ENCODE assay signal across 8 cellular contexts in the genomic region with DNA sequence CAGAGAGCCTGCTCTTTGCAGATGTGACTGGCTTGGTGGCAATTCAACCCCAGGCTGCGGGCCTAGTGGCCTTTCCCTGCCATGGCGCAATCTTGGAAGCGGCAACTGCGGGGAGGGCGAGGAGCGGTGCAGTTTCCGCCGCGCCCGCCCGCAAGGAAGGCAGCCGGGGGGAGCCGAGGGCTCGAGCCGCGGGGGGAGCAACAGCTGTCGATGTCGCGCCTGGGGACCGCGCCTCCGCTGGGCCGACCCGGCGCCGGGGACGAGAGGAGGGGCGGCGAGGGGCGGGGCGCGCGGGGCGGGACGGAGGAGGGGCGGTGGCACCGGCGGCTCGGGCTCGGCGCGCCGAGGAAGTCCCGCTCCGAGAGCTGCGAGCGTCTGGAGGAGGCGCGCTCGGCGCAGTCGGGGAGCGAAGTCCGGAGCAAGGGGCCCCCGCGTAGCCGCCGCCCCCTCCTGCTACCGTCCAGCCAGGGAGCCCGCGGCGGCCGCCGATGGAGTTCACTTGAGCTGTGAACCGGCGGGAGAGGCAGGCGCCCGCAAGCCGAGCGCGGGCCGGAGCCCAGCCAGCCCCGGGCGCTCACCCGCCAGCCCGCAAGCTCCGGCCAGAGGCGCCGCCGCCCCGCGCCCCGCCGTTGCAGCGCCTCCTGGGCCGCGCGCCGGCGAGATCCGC.
DNase-seq lines count a peak whose midpoint lies in the region; ATAC-seq and TF ChIP-seq lines count a peak whose summit lies in the region.

No MANE protein-coding gene starts in this region.

- no peak overlapping the region for H3K27ac Mint-ChIP-seq in CD14-positive monocyte
- no peak overlapping the region for H3K27ac Mint-ChIP-seq in activated naive CD8-positive, alpha-beta T cell treated with anti-CD3 and anti-CD28 coated beads, Interleukin-2, amount 10 ng/mL, durations not matched to agents 7 days and 5 days

- DNase-seq in CD14-positive monocyte (ENCODE audit: low spot score): no peak
- peak; percentile 38 for DNase-seq in HT-29 (ENCODE audit: low spot score)
- DNase-seq in RKO (ENCODE audit: low spot score): peak; percentile 54
- DNase-seq in activated naive CD8-positive, alpha-beta T cell treated with anti-CD3 and anti-CD28 coated beads, Interleukin-2, amount 10 ng/mL, durations not matched to agents 7 days and 5 days: peak; percentile 63
- DNase-seq in left cardiac atrium: peak; percentile 75
- peak; percentile 77 for DNase-seq in putamen (ENCODE audit: low spot score)

- POLR2A ChIA-PET in activated naive CD8-positive, alpha-beta T cell treated with anti-CD3 and anti-CD28 coated beads, Interleukin-2, amount 10 ng/mL, durations not matched to agents 7 days and 5 days (lab: Charles Lee): interaction anchor here (1.0 to 1.1 kb wide), 2 partner anchors 14 to 46 kb away, joined by 3 to 4 read pairs; no protein-coding TSS in a partner anchor

- no peak for TF ChIP-seq CTCF in CD14-positive monocyte (IDR thresholded peaks at IDR 0.05)

- ATAC-seq in GM19372 (IDR thresholded peaks at IDR 0.05; ENCODE audit: low read depth, unreplicated experiment) (peak; percentile 61), left cardiac atrium (peak; percentile 84 to 89), GM18520 (IDR thresholded peaks at IDR 0.05; ENCODE audit: unreplicated experiment) (no peak)
- peak; percentile 69 for ATAC-seq in activated naive CD8-positive, alpha-beta T cell treated with anti-CD3 and anti-CD28 coated beads, Interleukin-2, amount 10 ng/mL, durations not matched to agents 7 days and 5 days (ENCODE audit: low read depth)

- H3K4me3 Mint-ChIP-seq in CD14-positive monocyte: peak overlapping the region; percentile 74 to 81
- H3K4me3 Mint-ChIP-seq in activated naive CD8-positive, alpha-beta T cell treated with anti-CD3 and anti-CD28 coated beads, Interleukin-2, amount 10 ng/mL, durations not matched to agents 7 days and 5 days: peak overlapping the region; percentile 65

- peaks cover 0 to 4% of the 10 kb centered on the region in 2 donors for H3K36me3 Mint-ChIP-seq in CD14-positive monocyte
- H3K36me3 Mint-ChIP-seq in activated naive CD8-positive, alpha-beta T cell treated with anti-CD3 and anti-CD28 coated beads, Interleukin-2, amount 10 ng/mL, durations not matched to agents 7 days and 5 days: peaks cover 2% of the 10 kb centered on the region

- intact Hi-C loops in CD14-positive monocyte (cut with micrococcal nuclease) (no loop called here), left cardiac atrium (cut with DNase I) (no loop called here)

- peaks cover 14% of the 10 kb centered on the region for H3K4me1 Mint-ChIP-seq in CD14-positive monocyte
- peaks cover 24% of the 10 kb centered on the region for H3K4me1 Mint-ChIP-seq in activated naive CD8-positive, alpha-beta T cell treated with anti-CD3 and anti-CD28 coated beads, Interleukin-2, amount 10 ng/mL, durations not matched to agents 7 days and 5 days

- H3K9me3 Mint-ChIP-seq in CD14-positive monocyte: peaks cover 0 to 13% (median 4%) of the 10 kb centered on the region in 7 donors
- no peaks in the 10 kb centered on the region for H3K9me3 Mint-ChIP-seq in activated naive CD8-positive, alpha-beta T cell treated with anti-CD3 and anti-CD28 coated beads, Interleukin-2, amount 10 ng/mL, durations not matched to agents 7 days and 5 days

- H3K27me3 Mint-ChIP-seq in CD14-positive monocyte (ENCODE audit: low read depth in 3 of 3): peaks cover 44 to 56% (median 47%) of the 10 kb centered on the region in 3 donors
- H3K27me3 Mint-ChIP-seq in activated naive CD8-positive, alpha-beta T cell treated with anti-CD3 and anti-CD28 coated beads, Interleukin-2, amount 10 ng/mL, durations not matched to agents 7 days and 5 days: peaks cover 47% of the 10 kb centered on the region
